Comparison of ENCODE assay signal across 12 cellular contexts in genomic region chr2:65204461-65205230, GRCh38. TPM values are rescaled to one million over a fixed set of nuclear protein-coding genes. Genes with fewer than 3 reads are reported as not detected.
DNase-seq lines count a peak whose midpoint lies in the region; ATAC-seq and TF ChIP-seq lines count a peak whose summit lies in the region.
"Had no signal": no experiment of that assay in that cellular context is flagged by ENCODE, and none has a peak within 500 bp of the region (broad histone marks: within the 10 kb centered on the region; RNA-seq: fewer than 3 reads in every experiment).

No MANE protein-coding gene starts in this region.

- ATAC-seq in GM19328 (IDR thresholded peaks at IDR 0.05; ENCODE audit: unreplicated experiment) = no peak
- ATAC-seq: naive thymus-derived CD4-positive, alpha-beta T cell had no signal

- POLR2A ChIA-PET in activated CD4-positive, alpha-beta T cell treated with anti-CD3 and anti-CD28 coated beads, Interleukin-2, amount 10 ng/mL, durations not matched to agents 7 days and 5 days (lab: Charles Lee) = no interaction called here

- no peaks in the 10 kb centered on the region for H3K36me3 Mint-ChIP-seq in activated CD4-positive, alpha-beta T cell treated with anti-CD3 and anti-CD28 coated beads, Interleukin-2, amount 10 ng/mL, durations not matched to agents 7 days and 5 days (ENCODE audit: low read depth)

- CTCF ChIA-PET in activated CD4-positive, alpha-beta T cell treated with anti-CD3 and anti-CD28 coated beads, Interleukin-2, amount 10 ng/mL, durations not matched to agents 7 days and 5 days (lab: Charles Lee) = interaction anchor here (0.6 kb wide), 1 partner anchor 57 kb away, joined by 3 read pairs; no protein-coding TSS in a partner anchor

- no peaks in the 10 kb centered on the region for H3K9me3 ChIP-seq in Peyer's patch

- H3K4me3 ChIP-seq in NB4 (ENCODE audit: low read depth, low read length) (no peak overlapping the region), skeletal muscle cell (ENCODE audit: low read depth, low read length) (peak overlapping the region; percentile 32), Peyer's patch (no peak overlapping the region)

- H3K27ac ChIP-seq in Peyer's patch = peak overlapping the region in 1 of 4 donors; percentile 10

- H3K4me1 Mint-ChIP-seq in activated CD4-positive, alpha-beta T cell treated with anti-CD3 and anti-CD28 coated beads, Interleukin-2, amount 10 ng/mL, durations not matched to agents 7 days and 5 days = no peaks in the 10 kb centered on the region
- H3K4me1 Mint-ChIP-seq: naive thymus-derived CD4-positive, alpha-beta T cell had no signal

- peaks cover 14% of the 10 kb centered on the region for H3K27me3 Mint-ChIP-seq in activated CD4-positive, alpha-beta T cell treated with anti-CD3 and anti-CD28 coated beads, Interleukin-2, amount 10 ng/mL, durations not matched to agents 7 days and 5 days

- no peaks in the 10 kb centered on the region for H3K36me3 ChIP-seq in Peyer's patch

- H3K4me1 ChIP-seq in Peyer's patch = no peaks in the 10 kb centered on the region

- TF ChIP-seq CTCF in NB4 (IDR thresholded peaks at IDR 0.05; ENCODE audit: low read depth, low read length) (no peak), Peyer's patch (IDR thresholded peaks at IDR 0.05) (no peak)

- H3K27me3 ChIP-seq in Peyer's patch = no peaks in the 10 kb centered on the region

- no peak overlapping the region for H3K4me3 Mint-ChIP-seq in activated CD4-positive, alpha-beta T cell treated with anti-CD3 and anti-CD28 coated beads, Interleukin-2, amount 10 ng/mL, durations not matched to agents 7 days and 5 days
- H3K4me3 Mint-ChIP-seq: naive thymus-derived CD4-positive, alpha-beta T cell had no signal

- TF ChIP-seq POLR2A in NB4 (IDR thresholded peaks at IDR 0.05; ENCODE audit: extremely low read depth, insufficient read length) (no peak), Peyer's patch (IDR thresholded peaks at IDR 0.05) (no peak)

- peak; percentile 42 for DNase-seq in activated CD4-positive, alpha-beta T cell treated with anti-CD3 and anti-CD28 coated beads, Interleukin-2, amount 10 ng/mL, durations not matched to agents 7 days and 5 days
- DNase-seq in activated CD4-positive, alpha-beta T cell treated with anti-CD3 and anti-CD28 coated beads for 1 hour = no peak
- DNase-seq in NB4 (ENCODE audit: low read depth) (peak; percentile 82), skeletal muscle cell (ENCODE audit: low read depth) (no peak), EL (no peak), Peyer's patch (no peak)
- DNase-seq in central memory CD4-positive, alpha-beta T cell = peak; percentile 37
- DNase-seq: C1 segment of cervical spinal cord; Kasumi-1; stimulated activated naive CD4-positive, alpha-beta T cell treated with Interleukin-2 at 50 U/mL for 16 hours had no signal

- no peak overlapping the region for H3K27ac Mint-ChIP-seq in activated CD4-positive, alpha-beta T cell treated with anti-CD3 and anti-CD28 coated beads, Interleukin-2, amount 10 ng/mL, durations not matched to agents 7 days and 5 days
- H3K27ac Mint-ChIP-seq: naive thymus-derived CD4-positive, alpha-beta T cell had no signal

- no peaks in the 10 kb centered on the region for H3K9me3 Mint-ChIP-seq in activated CD4-positive, alpha-beta T cell treated with anti-CD3 and anti-CD28 coated beads, Interleukin-2, amount 10 ng/mL, durations not matched to agents 7 days and 5 days
- H3K9me3 Mint-ChIP-seq: naive thymus-derived CD4-positive, alpha-beta T cell had no signal

RNA-seq across cellular contexts. Expression of gene ACTR2, which starts 23.0 kb away (rescaled TPM):
- 100 to 1,000 TPM; 467 to 502 TPM for total RNA-seq in activated CD4-positive, alpha-beta T cell treated with anti-CD3 and anti-CD28 coated beads, Interleukin-2, amount 10 ng/mL, durations not matched to agents 7 days and 5 days
- 100 to 1,000 TPM in 2 of 4 donors, 10 to 100 TPM in 2; 62.9 to 128 (median 89.5) TPM for total RNA-seq in Peyer's patch

Comparison
In these comparisons a context has a peak if more than half of its experiments do, and no peak if none do; other contexts are left out.
1. DNase-seq: peak in activated CD4-positive, alpha-beta T cell treated with anti-CD3 and anti-CD28 coated beads, Interleukin-2, amount 10 ng/mL, durations not matched to agents 7 days and 5 days (single experiment), NB4 (single experiment) and central memory CD4-positive, alpha-beta T cell (single experiment); none in activated CD4-positive, alpha-beta T cell treated with anti-CD3 and anti-CD28 coated beads for 1 hour (single experiment), skeletal muscle cell (single experiment), EL (single experiment) and Peyer's patch (0 of 3).